Comparison of ENCODE assay signal across 1 cellular context in genomic region chr1:72284084-72284397, GRCh38.
TF ChIP-seq lines count a peak whose summit lies in the region.

No MANE protein-coding gene starts in this region.

TF ChIP-seq in WTC11, 78 proteins besides CTCF, POLR2A, EP300 and RAD21 (continued from another document):
- TF ChIP-seq, protein P1, sequence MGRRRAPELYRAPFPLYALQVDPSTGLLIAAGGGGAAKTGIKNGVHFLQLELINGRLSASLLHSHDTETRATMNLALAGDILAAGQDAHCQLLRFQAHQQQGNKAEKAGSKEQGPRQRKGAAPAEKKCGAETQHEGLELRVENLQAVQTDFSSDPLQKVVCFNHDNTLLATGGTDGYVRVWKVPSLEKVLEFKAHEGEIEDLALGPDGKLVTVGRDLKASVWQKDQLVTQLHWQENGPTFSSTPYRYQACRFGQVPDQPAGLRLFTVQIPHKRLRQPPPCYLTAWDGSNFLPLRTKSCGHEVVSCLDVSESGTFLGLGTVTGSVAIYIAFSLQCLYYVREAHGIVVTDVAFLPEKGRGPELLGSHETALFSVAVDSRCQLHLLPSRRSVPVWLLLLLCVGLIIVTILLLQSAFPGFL (CRISPR knock-in tag; IDR thresholded peaks at IDR 0.05; ENCODE audit: borderline replicate concordance), result no peak
- no peak for TF ChIP-seq OVOL2 (CRISPR knock-in tag; IDR thresholded peaks at IDR 0.05; ENCODE audit: borderline replicate concordance)
- TF ChIP-seq ZNF121 (CRISPR knock-in tag; IDR thresholded peaks at IDR 0.05), result no peak
- no peak for TF ChIP-seq ERG (CRISPR knock-in tag; IDR thresholded peaks at IDR 0.05)
- TF ChIP-seq ZNF396 (CRISPR knock-in tag; IDR thresholded peaks at IDR 0.05; ENCODE audit: borderline replicate concordance), result no peak
- TF ChIP-seq ZMAT4 (CRISPR knock-in tag; IDR thresholded peaks at IDR 0.05), result no peak
- TF ChIP-seq MAX (CRISPR knock-in tag; IDR thresholded peaks at IDR 0.05), result no peak
- TF ChIP-seq RELA (CRISPR knock-in tag; IDR thresholded peaks at IDR 0.05; ENCODE audit: borderline replicate concordance), result no peak
